21 cellular contexts compared by ENCODE assay signal in the genomic region with DNA sequence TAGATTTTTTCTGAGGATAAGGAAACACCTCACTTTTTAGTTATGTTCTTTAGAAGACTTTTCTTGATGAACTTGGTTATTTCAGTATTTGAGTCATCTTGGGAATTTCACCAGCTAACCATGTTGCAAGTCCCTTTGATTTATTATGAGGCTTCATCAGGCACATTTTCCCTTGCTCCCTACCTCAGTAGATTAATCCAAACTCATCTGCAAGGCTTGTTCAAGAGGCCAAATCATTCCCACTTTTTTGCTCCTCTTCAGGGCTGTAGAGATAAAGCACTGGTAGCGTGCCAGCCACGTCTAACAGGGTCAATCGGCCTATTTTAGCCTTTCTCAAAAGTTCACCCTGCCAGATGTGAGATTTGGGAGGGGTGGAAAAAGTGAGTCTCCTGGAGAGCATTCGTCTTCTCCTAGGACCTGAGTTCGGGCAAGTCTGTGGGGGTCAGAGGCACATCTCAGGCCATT.
A peak's percentile ranks its signal among the peaks of the same experiment; 100 is the strongest.
DNase-seq lines count a peak whose midpoint lies in the region; ATAC-seq and TF ChIP-seq lines count a peak whose summit lies in the region.
"Had no signal": no experiment of that assay in that cellular context is flagged by ENCODE, and none has a peak within 500 bp of the region (broad histone marks: within the 10 kb centered on the region; RNA-seq: fewer than 3 reads in every experiment).

No MANE protein-coding gene starts in this region.

- H3K4me3 ChIP-seq in AG04449 (ENCODE audit: low read depth, low read length) (no peak overlapping the region), esophagus muscularis mucosa (no peak overlapping the region), trophoblast cell (ENCODE audit: low read depth, low read length) (no peak overlapping the region), heart right ventricle (no peak overlapping the region), left ventricle myocardium inferior (no peak overlapping the region)
- H3K4me3 ChIP-seq: breast epithelium, lung, pancreas, smooth muscle cell, thoracic aorta had no signal

- no peak overlapping the region for H2BK5ac ChIP-seq in trophoblast cell (ENCODE audit: low read depth, low read length, poor library complexity)

- no peaks in the 10 kb centered on the region for H3K79me1 ChIP-seq in trophoblast cell (ENCODE audit: low read length)

- DNase-seq in AG04449 (ENCODE audit: low read depth, low spot score) (peak; percentile 69), HFFc6 (peak; percentile 64), esophagus muscularis mucosa (ENCODE audit: extremely low spot score) (no peak), trophoblast cell (peak; percentile 21 to 75), cerebellar cortex (ENCODE audit: low spot score) (no peak), heart right ventricle (no peak), left ventricle myocardium inferior (no peak), COR-L47 (lab: John Stamatoyannopoulos, UW) (no peak)
- DNase-seq: activated CD8-positive, alpha-beta T cell treated with anti-CD3 and anti-CD28 coated beads for 36 hours; activated T-cell treated with anti-CD3 and anti-CD28 coated beads, Interleukin-2, amount 50 U/mL, for 48 hours; NCI-H1092 treated with DMSO at 0.1 percent for 48 hours; NCI-H2081 treated with DMSO at 0.1 percent for 48 hours; NCI-H524; pancreas had no signal

- no peak overlapping the region for H2BK12ac ChIP-seq in trophoblast cell (ENCODE audit: low read length)

- H3K27me3 ChIP-seq in esophagus muscularis mucosa (no peaks in the 10 kb centered on the region), trophoblast cell (ENCODE audit: insufficient read depth, low read length) (no peaks in the 10 kb centered on the region), heart right ventricle (no peaks in the 10 kb centered on the region), left ventricle myocardium inferior (ENCODE audit: low read depth) (no peaks in the 10 kb centered on the region)
- H3K27me3 ChIP-seq: breast epithelium, pancreas had no signal

- no peaks in the 10 kb centered on the region for H3K79me2 ChIP-seq in trophoblast cell (ENCODE audit: control insufficient read depth, insufficient read depth, low read length, poor library complexity)

- H3K9me3 ChIP-seq in esophagus muscularis mucosa = no peaks in the 10 kb centered on the region
- peaks cover 1% of the 10 kb centered on the region for H3K9me3 ChIP-seq in trophoblast cell (ENCODE audit: insufficient read depth, low read depth, low read length)
- H3K9me3 ChIP-seq in heart right ventricle = peaks cover 0 to 5% (median 0%) of the 10 kb centered on the region in 11 donors
- H3K9me3 ChIP-seq in left ventricle myocardium inferior (replicated peaks) = no peaks in the 10 kb centered on the region
- H3K9me3 ChIP-seq: breast epithelium, pancreas, thoracic aorta had no signal

- no peak overlapping the region for H4K12ac ChIP-seq in trophoblast cell (ENCODE audit: low read depth, low read length)

- no peak for TF ChIP-seq EP300 in esophagus muscularis mucosa (IDR thresholded peaks at IDR 0.05)

- CTCF ChIA-PET in AG04449 (lab: Yijun Ruan, JAX) = interaction anchor here (2.0 kb wide), 1 partner anchor 16 kb away, joined by 6 read pairs; no protein-coding TSS in a partner anchor

- TF ChIP-seq CTCF in AG04449 (IDR thresholded peaks at IDR 0.05; ENCODE audit: insufficient read depth, low read length, missing control alignments) = no peak
- TF ChIP-seq CTCF in HFFc6 (IDR thresholded peaks at IDR 0.05) = no peak
- TF ChIP-seq CTCF in esophagus muscularis mucosa (IDR thresholded peaks at IDR 0.05) = no peak
- no peak for TF ChIP-seq CTCF in heart right ventricle (IDR thresholded peaks at IDR 0.05)
- no peak for TF ChIP-seq CTCF in left ventricle myocardium inferior (IDR thresholded peaks at IDR 0.05; ENCODE audit: borderline replicate concordance)

- POLR2A ChIA-PET in AG04449 (lab: Yijun Ruan, JAX) = no interaction called here

- peak overlapping the region; percentile 11 for H3K27ac Mint-ChIP-seq in HFFc6
- H3K27ac Mint-ChIP-seq: activated CD8-positive, alpha-beta T cell treated with anti-CD3 and anti-CD28 coated beads for 36 hours; activated naive CD4-positive, alpha-beta T cell treated with anti-CD3 and anti-CD28 coated beads, Interleukin-2, amount 50 U/mL, for 72 hours had no signal

- intact Hi-C loops in esophagus muscularis mucosa (cut with DNase I) (no loop called here), heart right ventricle (cut with DNase I) (no loop called here), left ventricle myocardium inferior (cut with micrococcal nuclease) (no loop called here)

- H2BK120ac ChIP-seq in trophoblast cell (ENCODE audit: insufficient read depth, low read length, poor library complexity) = no peak overlapping the region

- H4K91ac ChIP-seq in trophoblast cell (ENCODE audit: low read depth, low read length) = no peak overlapping the region

- peaks cover 0 to 51% (median 41%) of the 10 kb centered on the region in 4 donors for H3K4me1 ChIP-seq in esophagus muscularis mucosa
- peaks cover 0 to 3% of the 10 kb centered on the region in 2 experiments for H3K4me1 ChIP-seq in trophoblast cell (ENCODE audit: control insufficient read depth in 1 of 2, insufficient read depth in 2 of 2, low read length in 2 of 2)
- H3K4me1 ChIP-seq in heart right ventricle = peaks cover 0 to 13% (median 6%) of the 10 kb centered on the region in 9 donors
- H3K4me1 ChIP-seq in left ventricle myocardium inferior = peaks cover 7% of the 10 kb centered on the region
- H3K4me1 ChIP-seq: breast epithelium, pancreas had no signal

- H3K18ac ChIP-seq in trophoblast cell (ENCODE audit: low read length) = no peak overlapping the region

- H2AFZ ChIP-seq in trophoblast cell (ENCODE audit: insufficient read depth, low read length, poor library complexity) = no peak overlapping the region

- H3K4me2 ChIP-seq in trophoblast cell (ENCODE audit: low read length) = no peak overlapping the region
- H3K4me2 ChIP-seq: smooth muscle cell had no signal

- H2AK5ac ChIP-seq in trophoblast cell (ENCODE audit: low read length) = no peak overlapping the region

- 72% methylated on average over 5 of the region's 5 CpGs for WGBS in esophagus muscularis mucosa
- WGBS in trophoblast cell (ENCODE audit: extremely low coverage, insufficient coverage, insufficient read length) = no CpG with 5 or more reads among the region's 5 CpGs
- WGBS in heart right ventricle, 2 donors = 80 to 81% methylated on average over 5 of the region's 5 CpGs

- no peak overlapping the region for H4K8ac ChIP-seq in trophoblast cell (ENCODE audit: low read depth, low read length)

- H3K27ac ChIP-seq in esophagus muscularis mucosa (replicated peaks in 1 of 4) (peak overlapping the region; percentile 13 to 51 (median 24)), trophoblast cell (ENCODE audit: low read depth, low read length) (no peak overlapping the region), heart right ventricle (no peak overlapping the region), left ventricle myocardium inferior (replicated peaks) (no peak overlapping the region)
- H3K27ac ChIP-seq: pancreas, thoracic aorta, VCaP had no signal

- H3K14ac ChIP-seq in trophoblast cell (ENCODE audit: low read length) = no peak overlapping the region

- peaks cover 2% of the 10 kb centered on the region for H3K27me3 Mint-ChIP-seq in HFFc6 (ENCODE audit: insufficient read depth)

- no peaks in the 10 kb centered on the region for H3K9me3 Mint-ChIP-seq in HFFc6
- H3K9me3 Mint-ChIP-seq: activated CD8-positive, alpha-beta T cell treated with anti-CD3 and anti-CD28 coated beads for 36 hours; activated naive CD4-positive, alpha-beta T cell treated with anti-CD3 and anti-CD28 coated beads, Interleukin-2, amount 50 U/mL, for 72 hours had no signal

- H3K4me1 Mint-ChIP-seq in HFFc6 (ENCODE audit: low read depth) = peaks cover 58% of the 10 kb centered on the region

- no peak overlapping the region for H3K4me3 Mint-ChIP-seq in HFFc6
- H3K4me3 Mint-ChIP-seq: activated CD8-positive, alpha-beta T cell treated with anti-CD3 and anti-CD28 coated beads for 36 hours had no signal

- H3K23ac ChIP-seq in trophoblast cell (ENCODE audit: low read length) = no peak overlapping the region

- H3K36me3 ChIP-seq in esophagus muscularis mucosa (no peaks in the 10 kb centered on the region), trophoblast cell (ENCODE audit: control insufficient read depth in 1 of 2, insufficient read depth in 2 of 2, low read length in 2 of 2) (no peaks in the 10 kb centered on the region), heart right ventricle (no peaks in the 10 kb centered on the region), left ventricle myocardium inferior (no peaks in the 10 kb centered on the region)
- H3K36me3 ChIP-seq: breast epithelium, pancreas, thoracic aorta had no signal

- H3K9ac ChIP-seq in trophoblast cell (ENCODE audit: low read length) = no peak overlapping the region

- no peak for TF ChIP-seq POLR2A in esophagus muscularis mucosa (IDR thresholded peaks at IDR 0.05; ENCODE audit: low read depth)

- no peak overlapping the region for H3K4ac ChIP-seq in trophoblast cell (ENCODE audit: low read depth, low read length)

- H3K36me3 Mint-ChIP-seq in HFFc6 (ENCODE audit: low read depth) = no peaks in the 10 kb centered on the region
- H3K36me3 Mint-ChIP-seq: activated naive CD4-positive, alpha-beta T cell treated with anti-CD3 and anti-CD28 coated beads, Interleukin-2, amount 50 U/mL, for 72 hours had no signal

- ATAC-seq in heart right ventricle = no peak
- ATAC-seq: activated CD8-positive, alpha-beta T cell treated with anti-CD3 and anti-CD28 coated beads for 36 hours; activated naive CD4-positive, alpha-beta T cell treated with anti-CD3 and anti-CD28 coated beads, Interleukin-2, amount 50 U/mL, for 72 hours; pancreas; Right ventricle myocardium inferior had no signal

Comparison
In these comparisons a context has a peak if more than half of its experiments do, and no peak if none do; other contexts are left out.
1. DNase-seq: peak in AG04449 (single experiment), HFFc6 (single experiment) and trophoblast cell (2 of 2); none in esophagus muscularis mucosa (single experiment), cerebellar cortex (single experiment), heart right ventricle (0 of 2), left ventricle myocardium inferior (single experiment) and COR-L47 (single experiment).
2. H3K27ac ChIP-seq: peak in esophagus muscularis mucosa (4 of 4); none in trophoblast cell (single experiment), heart right ventricle (0 of 10) and left ventricle myocardium inferior (single experiment).